ENCODE assay signal across 8 cellular contexts in the genomic region with DNA sequence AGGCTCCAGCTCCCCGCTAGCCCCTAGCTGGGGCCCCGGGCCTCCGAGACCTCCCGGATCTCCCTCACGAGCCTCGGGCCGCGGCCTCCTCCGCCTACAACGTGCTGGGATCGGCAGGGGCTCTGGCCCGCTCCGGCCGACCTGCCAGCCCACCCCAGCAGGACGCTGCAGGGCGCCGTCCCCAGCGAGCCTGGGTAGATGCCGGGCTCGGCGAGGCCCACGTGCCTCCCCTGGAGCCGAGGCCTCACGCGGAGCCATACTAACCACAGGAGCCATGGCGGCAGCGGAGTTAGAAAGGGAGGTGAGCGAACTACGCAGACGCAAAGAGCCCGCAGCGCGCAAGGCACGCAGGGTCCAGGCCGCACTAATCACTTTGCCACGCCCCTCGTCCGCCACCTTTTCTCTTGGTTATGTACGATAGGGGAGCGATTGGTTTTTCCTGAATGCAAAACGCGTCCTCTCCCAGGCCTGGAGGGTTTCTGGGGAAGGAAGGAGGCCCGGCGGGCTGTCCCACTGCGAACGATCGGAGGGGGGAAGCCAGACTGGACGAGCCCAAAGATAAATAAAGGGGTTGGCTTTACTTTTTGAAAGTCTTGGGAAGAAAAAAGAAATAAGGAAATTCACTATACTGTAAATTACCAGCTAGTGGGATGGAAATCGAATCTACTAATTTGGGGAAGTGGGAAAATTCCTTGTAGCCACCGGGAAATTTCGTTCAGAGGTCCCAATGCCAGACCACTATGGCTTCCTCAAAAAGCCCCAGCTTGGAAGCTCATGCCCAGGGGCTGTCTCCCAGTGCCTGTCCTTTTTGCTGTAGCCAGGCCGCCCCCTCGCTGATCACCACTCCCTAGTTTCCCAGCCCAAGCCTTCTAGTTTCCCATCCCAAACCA. TPM values are rescaled to one million over a fixed set of nuclear protein-coding genes. Genes with fewer than 3 reads are reported as not detected.
DNase-seq lines count a peak whose midpoint lies in the region; ATAC-seq, FAIRE-seq and TF ChIP-seq lines count a peak whose summit lies in the region.

A gene (minus strand): TSS at position 298 of the 890 bp plus-strand sequence. CDS start 22 bp downstream, at position 276.

- H3K9me3 ChIP-seq in astrocyte (ENCODE audit: insufficient read depth, low read depth, low read length) (no peaks in the 10 kb centered on the region), right cardiac atrium (ENCODE audit: control insufficient read depth, low read length) (no peaks in the 10 kb centered on the region), uterus (no peaks in the 10 kb centered on the region)

- TF ChIP-seq CTCF in astrocyte (IDR thresholded peaks at IDR 0.05; ENCODE audit: insufficient read depth, low read depth, low read length) (no peak), uterus (IDR thresholded peaks at IDR 0.05) (peak in 3 of 4 experiments; percentile 6 to 54 (median 36))

- intact Hi-C loops in right cardiac atrium (cut with DNase I), result loop anchor here in 1 of 4 donors (5.0 kb wide), 1 partner anchor 43 kb away; a partner anchor contains a TSS
- intact Hi-C loops in uterus (cut with DNase I; ENCODE audit: low total_unique reads), result no loop called here

- peak within 1 kb of the TSS; percentile 98 for H3K4me3 ChIP-seq in astrocyte (ENCODE audit: insufficient read depth, low read depth, low read length)
- H3K4me3 ChIP-seq in right cardiac atrium (ENCODE audit: low read length), result peak within 1 kb of the TSS; percentile 89
- H3K4me3 ChIP-seq in uterus, result peak within 1 kb of the TSS; percentile 95 to 99

- peaks cover 4% of the 10 kb centered on the region for H3K36me3 Mint-ChIP-seq in astrocyte (ENCODE audit: low read depth, unreplicated experiment)

- H3K36me3 ChIP-seq in astrocyte (ENCODE audit: insufficient read depth, low read length) (peaks cover 12% of the 10 kb centered on the region), uterus (no peaks in the 10 kb centered on the region)

- under 1% methylated on average over 53 of the region's 53 CpGs for WGBS in right cardiac atrium

- TF ChIP-seq POLR2A in GM18505 (IDR thresholded peaks at IDR 0.05; ENCODE audit: borderline replicate concordance, extremely low read depth, insufficient read depth, insufficient read length) (peak; percentile 88), uterus (IDR thresholded peaks at IDR 0.05) (peak; percentile 76 to 78)

- H3K79me2 ChIP-seq in astrocyte (ENCODE audit: insufficient read depth, low read length), result peaks cover 51% of the 10 kb centered on the region

- peak; percentile 37 for FAIRE-seq in astrocyte (lab: Jason Lieb, UNC)

- peak; percentile 98 for DNase-seq in NCI-H2029 (lab: John Stamatoyannopoulos, UW)
- DNase-seq in T-helper 22 cell (ENCODE audit: low read depth), result peak; percentile 95
- DNase-seq in astrocyte (ENCODE audit: low read depth), result peak; percentile 99
- peak; percentile 99 to 100 (median 99) for DNase-seq in right cardiac atrium
- DNase-seq in pulmonary artery endothelial cell (ENCODE audit: low read depth, low spot score), result peak; percentile 98
- DNase-seq in uterus, result peak; percentile 97 to 98

- peaks cover 34% of the 10 kb centered on the region for H4K20me1 ChIP-seq in astrocyte (ENCODE audit: insufficient read depth, low read length)

- peak within 1 kb of the TSS; percentile 94 for H3K4me2 ChIP-seq in astrocyte (ENCODE audit: low read length)

- H3K9me3 Mint-ChIP-seq in astrocyte (ENCODE audit: unreplicated experiment), result no peaks in the 10 kb centered on the region

- no peaks in the 10 kb centered on the region for H3K27me3 Mint-ChIP-seq in astrocyte (ENCODE audit: low read depth, unreplicated experiment)

- H3K27me3 ChIP-seq in astrocyte (ENCODE audit: insufficient read depth, low read length) (no peaks in the 10 kb centered on the region), right cardiac atrium (ENCODE audit: control insufficient read depth, insufficient read depth) (no peaks in the 10 kb centered on the region), uterus (no peaks in the 10 kb centered on the region)

- H3K4me1 Mint-ChIP-seq in astrocyte (ENCODE audit: low read depth, unreplicated experiment), result peaks cover 19% of the 10 kb centered on the region

- peak within 1 kb of the TSS; percentile 97 for H3K9ac ChIP-seq in astrocyte (ENCODE audit: low read length)

- peak within 1 kb of the TSS; percentile 82 for H2AFZ ChIP-seq in astrocyte (ENCODE audit: low read depth, low read length)

- H3K27ac ChIP-seq in astrocyte (ENCODE audit: low read depth, low read length) (peak within 1 kb of the TSS; percentile 85), right cardiac atrium (ENCODE audit: low read length) (peak within 1 kb of the TSS; percentile 93), uterus (peak within 1 kb of the TSS; percentile 70 to 82)

- H3K4me3 Mint-ChIP-seq in astrocyte (ENCODE audit: unreplicated experiment), result peak within 1 kb of the TSS; percentile 96

- ATAC-seq in GM18505 (IDR thresholded peaks at IDR 0.05; ENCODE audit: unreplicated experiment), result peak; percentile 86
- peak; percentile 92 for ATAC-seq in HG02973 (IDR thresholded peaks at IDR 0.05; ENCODE audit: unreplicated experiment)
- ATAC-seq in right cardiac atrium, result peak; percentile 98 to 99

- peak within 1 kb of the TSS; percentile 89 for H3K27ac Mint-ChIP-seq in astrocyte (ENCODE audit: unreplicated experiment)

- H3K4me1 ChIP-seq in astrocyte (ENCODE audit: insufficient read depth, low read length) (peaks cover 13% of the 10 kb centered on the region), right cardiac atrium (ENCODE audit: control insufficient read depth, insufficient read depth, low read length) (peaks cover 5% of the 10 kb centered on the region), uterus (peaks cover 11 to 13% of the 10 kb centered on the region in 2 donors)

RNA-seq across cellular contexts. Expression of the gene that starts here (rescaled TPM):
- total RNA-seq in astrocyte (237 and 283 TPM in 2 replicates), right cardiac atrium (100 to 1,000 TPM; 247 to 309 (median 276) TPM), pulmonary artery endothelial cell (136 and 193 TPM in 2 replicates), uterus (100 to 1,000 TPM; 140 to 543 (median 252) TPM)
- 260 TPM for polyA plus RNA-seq in right cardiac atrium

Comparison
In these comparisons a context has a peak if more than half of its experiments do, and no peak if none do; other contexts are left out.
1. Peak in every context shown above with its lines: DNase-seq, ATAC-seq, H3K4me3 ChIP-seq and H3K27ac ChIP-seq.